Comparison of ENCODE assay signal across 26 cellular contexts in genomic region chr11:122181372-122181771, GRCh38.
DNase-seq lines count a peak whose midpoint lies in the region; ATAC-seq, FAIRE-seq and TF ChIP-seq lines count a peak whose summit lies in the region.
"Had no signal": no experiment of that assay in that cellular context is flagged by ENCODE, and none has a peak within 500 bp of the region (broad histone marks: within the 10 kb centered on the region; RNA-seq: fewer than 3 reads in every experiment).

No MANE protein-coding gene starts in this region.

- TF ChIP-seq CTCF in A673 (conservative IDR thresholded peaks at IDR 0.05; ENCODE audit: low read depth, low read length) (no peak), Panc1 (IDR thresholded peaks at IDR 0.05) (no peak), endothelial cell of umbilical vein (IDR thresholded peaks at IDR 0.05; ENCODE audit: extremely low read depth in 1 of 2, insufficient read depth in 1 of 2, low read depth in 1 of 2, low read length in 2 of 2) (no peak), osteocyte (IDR thresholded peaks at IDR 0.05) (no peak), nephron progenitor cell (IDR thresholded peaks at IDR 0.05) (no peak)

- H3K9me3 ChIP-seq in A673 (ENCODE audit: low read depth, low read length, poor library complexity, severe bottlenecking) (peaks cover 14% of the 10 kb centered on the region), Panc1 (ENCODE audit: control insufficient read depth, insufficient read depth, low read depth, low read length) (peaks cover 11% of the 10 kb centered on the region; the same call in 1 of the 2 replicates), endothelial cell of umbilical vein (replicated peaks; ENCODE audit: control insufficient read depth, insufficient read depth, low read length) (no peaks in the 10 kb centered on the region)

- POLR2A ChIA-PET in A673 (lab: Charles Lee; ENCODE audit: low non-redundant PET), result no interaction called here
- POLR2A ChIA-PET in Panc1 (lab: Charles Lee), result interaction anchor here (0.7 kb wide), 1 partner anchor 9 kb away, joined by 5 read pairs; no protein-coding TSS in a partner anchor
- POLR2A ChIA-PET in endothelial cell of umbilical vein (lab: Charles Lee), result no interaction called here

- H3K4me3 Mint-ChIP-seq in osteocyte (ENCODE audit: unreplicated experiment) (no peak overlapping the region), nephron progenitor cell (no peak overlapping the region)
- H3K4me3 Mint-ChIP-seq: activated CD4-positive, alpha-beta memory T cell treated with anti-CD3 and anti-CD28 coated beads, Interleukin-2, amount 10 ng/mL, durations not matched to agents 7 days and 5 days; activated naive CD8-positive, alpha-beta T cell treated with anti-CD3 and anti-CD28 coated beads for 36 hours; endodermal cell; naive B cell had no signal

- in situ Hi-C loops in Panc1 (cut with HindIII; ENCODE audit: low pct_unique_long_range_greater_than_20kb, low sequenced_read_pairs), result no loop called here

- intact Hi-C loops in A673 (cut with micrococcal nuclease; ENCODE audit: unreplicated experiment), result no loop called here
- intact Hi-C loops in Panc1 (cut with micrococcal nuclease; ENCODE audit: unreplicated experiment), result no loop called here
- intact Hi-C loops in endothelial cell of umbilical vein (cut with micrococcal nuclease), result loop anchor here (2.0 kb wide), 1 partner anchor 45 kb away; no protein-coding TSS in a partner anchor

- no TSS peak for BruUV-seq in A673 (replicated peaks; lab: Mats Ljungman, UMichigan)
- BruUV-seq in Panc1 (replicated peaks; lab: Mats Ljungman, UMichigan), result no TSS peak
- no TSS peak for BruUV-seq in endothelial cell of umbilical vein (replicated peaks; lab: Mats Ljungman, UMichigan)

- H3K9me1 ChIP-seq in endothelial cell of umbilical vein (replicated peaks; ENCODE audit: control insufficient read depth, extremely low read depth, insufficient read depth, low read length), result no peaks in the 10 kb centered on the region

- no peak overlapping the region for H3K9ac ChIP-seq in endothelial cell of umbilical vein (replicated peaks; ENCODE audit: extremely low read depth, insufficient read depth, low read length)
- H3K9ac ChIP-seq: BLaER1 treated with 17β-estradiol and CSF1 and Interleukin-3, amounts not matched to agents 10 nM and 100 nM had no signal

- H3K36me3 Mint-ChIP-seq in osteocyte (ENCODE audit: unreplicated experiment) (peaks cover 2% of the 10 kb centered on the region), nephron progenitor cell (ENCODE audit: low read depth) (no peaks in the 10 kb centered on the region)
- H3K36me3 Mint-ChIP-seq: activated naive CD8-positive, alpha-beta T cell treated with anti-CD3 and anti-CD28 coated beads for 36 hours; naive B cell had no signal

- no peaks in the 10 kb centered on the region for H3K27me3 ChIP-seq in A673 (replicated peaks; ENCODE audit: insufficient read depth, low read depth, low read length, poor library complexity)
- no peaks in the 10 kb centered on the region for H3K27me3 ChIP-seq in Panc1 (ENCODE audit: control insufficient read depth, insufficient read depth, low read length)
- H3K27me3 ChIP-seq in endothelial cell of umbilical vein (ENCODE audit: control insufficient read depth in 2 of 2, insufficient read depth in 2 of 2, low read length in 2 of 2), result no peaks in the 10 kb centered on the region
- H3K27me3 ChIP-seq: BLaER1 treated with 17β-estradiol and CSF1 and Interleukin-3, amounts not matched to agents 10 nM and 100 nM had no signal

- H3K36me3 ChIP-seq in A673 (ENCODE audit: insufficient read depth, low read length, poor library complexity, severe bottlenecking), result no peaks in the 10 kb centered on the region
- no peaks in the 10 kb centered on the region for H3K36me3 ChIP-seq in Panc1 (ENCODE audit: control insufficient read depth, insufficient read depth, low read length)
- H3K36me3 ChIP-seq in endothelial cell of umbilical vein (ENCODE audit: control insufficient read depth in 2 of 2, extremely low read depth in 1 of 2, insufficient read depth in 2 of 2, low read length in 2 of 2), result no peaks in the 10 kb centered on the region
- H3K36me3 ChIP-seq: BLaER1 treated with 17β-estradiol and CSF1 and Interleukin-3, amounts not matched to agents 10 nM and 100 nM had no signal

- DNase-seq in A673 (ENCODE audit: low spot score) (no peak), Panc1 (ENCODE audit: low read depth, low spot score) (no peak), endothelial cell of umbilical vein (ENCODE audit: low read depth, low spot score) (peak; percentile 21), osteocyte (ENCODE audit: extremely low spot score, unreplicated experiment) (no peak), nephron progenitor cell (no peak), NCI-H1436 (lab: John Stamatoyannopoulos, UW) (no peak)
- DNase-seq in effector CD8-positive, alpha-beta T cell (lab: John Stamatoyannopoulos, UW), result no peak
- DNase-seq: activated CD4-positive, alpha-beta memory T cell treated with anti-CD3 and anti-CD28 coated beads, Interleukin-2, amount 10 ng/mL, durations not matched to agents 7 days and 5 days; activated effector memory CD4-positive, alpha-beta T cell treated with Interleukin-2 at 50 U/mL for 16 hours; activated naive CD8-positive, alpha-beta T cell treated with anti-CD3 and anti-CD28 coated beads for 36 hours; EL; endodermal cell; H7; naive B cell; NCI-H1092 treated with DMSO at 0.1 percent for 48 hours; NCI-H2029 treated with DMSO at 0.1 percent for 48 hours; NCI-H345; occipital lobe; SIG-M5; T-helper 1 cell had no signal

- H3K27ac ChIP-seq in A673 (ENCODE audit: low read depth, low read length, poor library complexity, severe bottlenecking), result peak overlapping the region; percentile 53
- peak overlapping the region; percentile 89 for H3K27ac ChIP-seq in Panc1 (ENCODE audit: low read length)
- peak overlapping the region; percentile 86 for H3K27ac ChIP-seq in endothelial cell of umbilical vein (ENCODE audit: insufficient read depth, low read depth, low read length)
- H3K27ac ChIP-seq: BLaER1 treated with 17β-estradiol and CSF1 and Interleukin-3, amounts not matched to agents 10 nM and 100 nM; HL-60 had no signal

- H3K4me2 ChIP-seq in endothelial cell of umbilical vein (ENCODE audit: insufficient read depth, low read length), result peak overlapping the region; percentile 99

- H3K27ac Mint-ChIP-seq in osteocyte (ENCODE audit: unreplicated experiment) (peak overlapping the region; percentile 95), nephron progenitor cell (no peak overlapping the region)
- H3K27ac Mint-ChIP-seq: activated CD4-positive, alpha-beta memory T cell treated with anti-CD3 and anti-CD28 coated beads, Interleukin-2, amount 10 ng/mL, durations not matched to agents 7 days and 5 days; activated naive CD8-positive, alpha-beta T cell treated with anti-CD3 and anti-CD28 coated beads for 36 hours; endodermal cell; naive B cell had no signal

- H3K4me3 ChIP-seq in A673 (ENCODE audit: low read depth, low read length, poor library complexity, severe bottlenecking) (no peak overlapping the region), Panc1 (ENCODE audit: low read depth in 2 of 2, low read length in 2 of 2) (no peak overlapping the region), endothelial cell of umbilical vein (replicated peaks in 1 of 3; ENCODE audit: insufficient read depth in 1 of 3, low read depth in 1 of 3, low read length in 3 of 3) (no peak overlapping the region)
- H3K4me3 ChIP-seq: BLaER1 treated with 17β-estradiol and CSF1 and Interleukin-3, amounts not matched to agents 10 nM and 100 nM had no signal

- CTCF ChIA-PET in A673 (lab: Charles Lee) (no interaction called here), Panc1 (lab: Charles Lee) (interaction anchor here (1.3 kb wide), 1 partner anchor 21 kb away, joined by 4 read pairs; no protein-coding TSS in a partner anchor), endothelial cell of umbilical vein (lab: Charles Lee) (interaction anchor here (1.0 to 2.8 kb wide), 10 partner anchors 8 to 74 kb away, joined by 3 to 19 read pairs (median 4); no protein-coding TSS in a partner anchor)

- H3K4me1 ChIP-seq in A673 (ENCODE audit: insufficient read depth, low read length, poor library complexity, severe bottlenecking) (peaks cover 32% of the 10 kb centered on the region), Panc1 (ENCODE audit: control insufficient read depth, insufficient read depth, low read length) (peaks cover 27% of the 10 kb centered on the region), endothelial cell of umbilical vein (ENCODE audit: control insufficient read depth, extremely low read depth, insufficient read depth, low read length) (peaks cover 54% of the 10 kb centered on the region)

- no peak for FAIRE-seq in endothelial cell of umbilical vein (lab: Jason Lieb, UNC)
- FAIRE-seq: TTC549, urothelium cell line had no signal

- TF ChIP-seq POLR2A in endothelial cell of umbilical vein (IDR thresholded peaks at IDR 0.05; ENCODE audit: low read depth, low read length), result no peak

- dilution Hi-C loops in endothelial cell of umbilical vein (cut with MboI; ENCODE audit: extremely low pct_ligation_motif_present, low sequenced_read_pairs), result no loop called here

- H3K79me2 ChIP-seq in endothelial cell of umbilical vein (ENCODE audit: control insufficient read depth, insufficient read depth, low read length), result peaks cover 38% of the 10 kb centered on the region

- H3K27me3 Mint-ChIP-seq in osteocyte (ENCODE audit: unreplicated experiment) (no peaks in the 10 kb centered on the region), nephron progenitor cell (ENCODE audit: low read depth, poor library complexity) (peaks cover 5% of the 10 kb centered on the region)
- H3K27me3 Mint-ChIP-seq: activated CD4-positive, alpha-beta memory T cell treated with anti-CD3 and anti-CD28 coated beads, Interleukin-2, amount 10 ng/mL, durations not matched to agents 7 days and 5 days; activated naive CD8-positive, alpha-beta T cell treated with anti-CD3 and anti-CD28 coated beads for 36 hours had no signal

- no peak for ATAC-seq in Panc1
- ATAC-seq in HG02852 (IDR thresholded peaks at IDR 0.05; ENCODE audit: unreplicated experiment), result no peak
- ATAC-seq: activated CD4-positive, CD25-positive, alpha-beta regulatory T cell treated with anti-CD3 and anti-CD28 coated beads, Interleukin-2, amount 50 U/mL, for 24 hours had no signal

- H4K20me1 ChIP-seq in endothelial cell of umbilical vein (replicated peaks; ENCODE audit: control insufficient read depth, extremely low read depth, insufficient read depth, low read length), result no peaks in the 10 kb centered on the region
- H4K20me1 ChIP-seq: BLaER1 treated with 17β-estradiol and CSF1 and Interleukin-3, amounts not matched to agents 10 nM and 100 nM had no signal

- H3K4me1 Mint-ChIP-seq in osteocyte (ENCODE audit: unreplicated experiment) (peaks cover 65% of the 10 kb centered on the region), nephron progenitor cell (peaks cover 11% of the 10 kb centered on the region)
- H3K4me1 Mint-ChIP-seq: activated CD4-positive, alpha-beta memory T cell treated with anti-CD3 and anti-CD28 coated beads, Interleukin-2, amount 10 ng/mL, durations not matched to agents 7 days and 5 days; activated naive CD8-positive, alpha-beta T cell treated with anti-CD3 and anti-CD28 coated beads for 36 hours; naive B cell had no signal

- no peak overlapping the region for H2AFZ ChIP-seq in endothelial cell of umbilical vein (ENCODE audit: low read depth, low read length)

- H3K9me3 Mint-ChIP-seq in osteocyte (ENCODE audit: unreplicated experiment) (peaks cover 13% of the 10 kb centered on the region), nephron progenitor cell (no peaks in the 10 kb centered on the region)
- H3K9me3 Mint-ChIP-seq: activated CD4-positive, alpha-beta memory T cell treated with anti-CD3 and anti-CD28 coated beads, Interleukin-2, amount 10 ng/mL, durations not matched to agents 7 days and 5 days; activated naive CD8-positive, alpha-beta T cell treated with anti-CD3 and anti-CD28 coated beads for 36 hours; endodermal cell had no signal
